In genomic region chr11:102449651-102450570, GRCh38 we compare ENCODE assay signal across 10 cellular contexts. TPM values are rescaled to one million over a fixed set of nuclear protein-coding genes. Genes with fewer than 3 reads are reported as not detected.
A peak's percentile ranks its signal among the peaks of the same experiment; 100 is the strongest.
DNase-seq lines count a peak whose midpoint lies in the region; TF ChIP-seq lines count a peak whose summit lies in the region.
"Had no signal": no experiment of that assay in that cellular context is flagged by ENCODE, and none has a peak within 500 bp of the region (broad histone marks: within the 10 kb centered on the region; RNA-seq: fewer than 3 reads in every experiment).

No MANE protein-coding gene starts in this region.

- H3K4me1 ChIP-seq in A673 (ENCODE audit: insufficient read depth, low read length, poor library complexity, severe bottlenecking), result peaks cover 38% of the 10 kb centered on the region
- peaks cover 46% of the 10 kb centered on the region for H3K4me1 ChIP-seq in muscle layer of colon (ENCODE audit: insufficient read depth, low read length)

- no peaks in the 10 kb centered on the region for H3K27me3 ChIP-seq in A673 (replicated peaks; ENCODE audit: insufficient read depth, low read depth, low read length, poor library complexity)
- H3K27me3 ChIP-seq in muscle layer of colon (ENCODE audit: control insufficient read depth in 1 of 2, insufficient read depth in 2 of 2, low read length in 2 of 2), result no peaks in the 10 kb centered on the region

- H3K4me3 ChIP-seq in A673 (ENCODE audit: low read depth, low read length, poor library complexity, severe bottlenecking) (peak overlapping the region; percentile 83), HFF-Myc (replicated peaks; ENCODE audit: low read depth, low read length) (peak overlapping the region; percentile 86), muscle layer of colon (ENCODE audit: low read depth in 1 of 2, low read length in 2 of 2) (peak overlapping the region in 1 of 2 donors; percentile 76)

- CTCF ChIA-PET in A673 (lab: Charles Lee), result no interaction called here

- peak overlapping the region; percentile 52 for H3K9ac ChIP-seq in muscle layer of colon (ENCODE audit: low read length)

- no peak for DNase-seq in A673 (ENCODE audit: low spot score)
- no peak for DNase-seq in HFF-Myc (ENCODE audit: extremely low read depth, low read depth)
- peak; percentile 75 for DNase-seq in amniotic epithelial cell (ENCODE audit: low read depth)
- no peak for DNase-seq in activated effector memory CD4-positive, alpha-beta T cell treated with anti-CD3 and anti-CD28 coated beads, Interleukin-2, amount 50 U/mL, for 16 hours
- DNase-seq in NCI-H2029 (lab: John Stamatoyannopoulos, UW), result no peak
- DNase-seq in NCI-H1092 (lab: John Stamatoyannopoulos, UW), result no peak
- DNase-seq in NCI-H1694 treated with DMSO at 0.1 percent for 48 hours (lab: John Stamatoyannopoulos, UW), result no peak
- DNase-seq: activated effector memory CD4-positive, alpha-beta T cell treated with Interleukin-2 at 50 U/mL for 16 hours had no signal

- BruUV-seq in A673 (replicated peaks; lab: Mats Ljungman, UMichigan), result no TSS peak

- H3K9me3 ChIP-seq in A673 (ENCODE audit: low read depth, low read length, poor library complexity, severe bottlenecking), result no peaks in the 10 kb centered on the region
- no peaks in the 10 kb centered on the region for H3K9me3 ChIP-seq in muscle layer of colon (ENCODE audit: low read length)
- H3K9me3 ChIP-seq: thoracic aorta had no signal

- H3K27ac ChIP-seq in A673 (ENCODE audit: low read depth, low read length, poor library complexity, severe bottlenecking), result no peak overlapping the region
- H3K27ac ChIP-seq in muscle layer of colon (ENCODE audit: low read depth, low read length), result no peak overlapping the region

- intact Hi-C loops in A673 (cut with micrococcal nuclease; ENCODE audit: unreplicated experiment), result loop anchor here (5.0 kb wide), 1 partner anchor 103 kb away; the partner anchor contains the start of gene BIRC2

- POLR2A ChIA-PET in A673 (lab: Charles Lee; ENCODE audit: low non-redundant PET), result interaction anchor here (0.6 kb wide), 1 partner anchor 167 kb away, joined by 3 read pairs; no protein-coding TSS in a partner anchor

- H3K36me3 ChIP-seq in A673 (ENCODE audit: insufficient read depth, low read length, poor library complexity, severe bottlenecking) (peaks cover 31% of the 10 kb centered on the region), muscle layer of colon (ENCODE audit: insufficient read depth, low read length) (peaks cover 10% of the 10 kb centered on the region)
- H3K36me3 ChIP-seq: thoracic aorta had no signal

- TF ChIP-seq CTCF in A673 (conservative IDR thresholded peaks at IDR 0.05; ENCODE audit: low read depth, low read length), result no peak
- no peak for TF ChIP-seq CTCF in HFF-Myc (IDR thresholded peaks at IDR 0.05; ENCODE audit: low read depth, low read length, missing control alignments)

RNA-seq across cellular contexts. Expression of gene TMEM123, which starts 2.7 kb away (rescaled TPM):
- 210 and 214 TPM in 2 replicates for total RNA-seq in A673 (2021)
